In the genomic region with DNA sequence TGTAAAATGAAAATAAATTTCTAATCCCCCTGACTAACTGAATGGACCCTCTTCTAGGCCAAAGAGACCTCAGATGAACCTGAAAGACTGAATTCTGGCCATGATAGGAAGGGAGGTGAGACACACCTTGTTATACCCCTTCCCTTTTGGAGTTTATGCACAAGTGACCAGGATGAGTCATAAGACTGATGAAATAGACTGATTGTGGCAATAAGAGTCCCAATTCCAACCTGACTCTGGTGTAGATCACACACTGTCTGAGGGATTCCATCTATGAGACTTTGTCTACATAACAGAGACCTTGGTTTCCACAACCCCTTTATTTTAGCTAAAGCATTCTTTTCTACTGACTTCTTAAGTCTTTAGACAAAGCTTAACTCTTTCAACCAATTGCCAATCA, we compare ENCODE assay signal across 21 cellular contexts. TPM values are rescaled to one million over a fixed set of nuclear protein-coding genes. Genes with fewer than 3 reads are reported as not detected.
DNase-seq lines count a peak whose midpoint lies in the region; ATAC-seq, FAIRE-seq and TF ChIP-seq lines count a peak whose summit lies in the region.
"Had no signal": no experiment of that assay in that cellular context is flagged by ENCODE, and none has a peak within 500 bp of the region (broad histone marks: within the 10 kb centered on the region; RNA-seq: fewer than 3 reads in every experiment).

No MANE protein-coding gene starts in this region.

- no peaks in the 10 kb centered on the region for H3K36me3 Mint-ChIP-seq in MCF 10A (ENCODE audit: insufficient read depth, unreplicated experiment)
- no peaks in the 10 kb centered on the region for H3K36me3 Mint-ChIP-seq in T-helper 2 cell treated with Interferon-gamma antibody and Interleukin-4, amounts not matched to agents 5 μg/mL and 100 μg/mL, for 36 hours (ENCODE audit: low read depth)
- H3K36me3 Mint-ChIP-seq: CD4-positive, CD25-positive, alpha-beta regulatory T cell; CD8-positive, alpha-beta memory T cell had no signal

- no peak overlapping the region for H3K4me3 ChIP-seq in breast epithelium
- H3K4me3 ChIP-seq in K562, result no peak overlapping the region
- H3K4me3 ChIP-seq: GM23248, HAP-1 had no signal

- H3K9ac ChIP-seq in K562 (ENCODE audit: insufficient read depth in 1 of 2, low read depth in 2 of 2, low read length in 2 of 2), result no peak overlapping the region
- H3K9ac ChIP-seq: GM23248 had no signal

- H3K4me1 Mint-ChIP-seq in MCF 10A (ENCODE audit: insufficient read depth, unreplicated experiment), result peaks cover 10% of the 10 kb centered on the region
- no peaks in the 10 kb centered on the region for H3K4me1 Mint-ChIP-seq in T-helper 2 cell treated with Interferon-gamma antibody and Interleukin-4, amounts not matched to agents 5 μg/mL and 100 μg/mL, for 36 hours (ENCODE audit: low read depth)
- H3K4me1 Mint-ChIP-seq: CD4-positive, CD25-positive, alpha-beta regulatory T cell; CD8-positive, alpha-beta memory T cell had no signal

- H3K79me2 ChIP-seq in K562 (ENCODE audit: control insufficient read depth, insufficient read depth, low read length), result no peaks in the 10 kb centered on the region

- CTCF ChIA-PET in MCF 10A (lab: Yijun Ruan, JAX), result interaction anchor here (0.5 to 9.9 kb wide), 7 partner anchors 12 to 200 kb away, joined by 3 to 92 read pairs (median 3); no protein-coding TSS in a partner anchor
- CTCF ChIA-PET in K562 (lab: Yijun Ruan, JAX; ENCODE audit: low intra/inter-chr PET ratio), result no interaction called here

- TF ChIP-seq EP300 in K562 (IDR thresholded peaks at IDR 0.05; ENCODE audit: low read length), result no peak

- H3K27me3 ChIP-seq in breast epithelium (no peaks in the 10 kb centered on the region), K562 (ENCODE audit: control insufficient read depth in 2 of 2, insufficient read depth in 2 of 2, low read length in 2 of 2) (no peaks in the 10 kb centered on the region)
- H3K27me3 ChIP-seq: BE2C had no signal

- POLR2A ChIA-PET in MCF 10A (lab: Yijun Ruan, JAX), result no interaction called here
- POLR2A ChIA-PET in K562 (lab: Yijun Ruan, JAX), result interaction anchor here (0.7 kb wide), 1 partner anchor 950 kb away, joined by 3 read pairs; no protein-coding TSS in a partner anchor

- no peaks in the 10 kb centered on the region for H3K36me3 ChIP-seq in breast epithelium
- no peaks in the 10 kb centered on the region for H3K36me3 ChIP-seq in K562 (ENCODE audit: control insufficient read depth, insufficient read depth, low read length)
- H3K36me3 ChIP-seq: BE2C, HAP-1 had no signal

- no peak for TF ChIP-seq CTCF in MCF 10A (IDR thresholded peaks at IDR 0.05; ENCODE audit: unreplicated experiment)
- TF ChIP-seq CTCF in breast epithelium (IDR thresholded peaks at IDR 0.05), result no peak
- TF ChIP-seq CTCF in K562 (IDR thresholded peaks at IDR 0.05 in 2 of 3, conservative IDR thresholded peaks at IDR 0.05 in 1 of 3; ENCODE audit: insufficient read depth in 2 of 3, low read depth in 1 of 3, low read length in 3 of 3), result no peak

- BruUV-seq in MCF 10A (replicated peaks; lab: Mats Ljungman, UMichigan), result no TSS peak
- BruUV-seq in K562 (replicated peaks; lab: Mats Ljungman, UMichigan), result no TSS peak

- no peaks in the 10 kb centered on the region for H3K9me1 ChIP-seq in K562 (ENCODE audit: control insufficient read depth, insufficient read depth, low read length)

- in situ Hi-C loops in K562 (cut with MboI), result no loop called here

- FAIRE-seq in K562 (lab: Jason Lieb, UNC), result no peak
- FAIRE-seq: G401.6, GM12891, GM19239 had no signal

- peak; percentile 41 for DNase-seq in MCF 10A (ENCODE audit: unreplicated experiment)
- DNase-seq in breast epithelium (ENCODE audit: low spot score in 2 of 2), result no peak
- DNase-seq in OCI-M1 (lab: John Stamatoyannopoulos, UW), result peak; percentile 62
- no peak for DNase-seq in K562 (ENCODE audit: extremely low read depth in 1 of 4, low spot score in 3 of 4)
- DNase-seq in T-helper 2 cell treated with Interferon-gamma antibody and Interleukin-4, amounts not matched to agents 5 μg/mL and 100 μg/mL, for 36 hours (ENCODE audit: low spot score), result no peak
- no peak for DNase-seq in DMS53 treated with DMSO at 0.1 percent for 48 hours (lab: John Stamatoyannopoulos, UW; ENCODE audit: unreplicated experiment)
- DNase-seq: BE2C; C1 segment of cervical spinal cord; CD4-positive, CD25-positive, alpha-beta regulatory T cell; CD8-positive, alpha-beta memory T cell; COR-L47; DMS 273 treated with DMSO at 0.1 percent for 48 hours; DMS53; GM23248 had no signal

- TF ChIP-seq POLR2A in breast epithelium (IDR thresholded peaks at IDR 0.05) (no peak), K562 (conservative IDR thresholded peaks at IDR 0.05) (no peak)

- H3K9me3 ChIP-seq in breast epithelium (no peaks in the 10 kb centered on the region), K562 (replicated peaks; ENCODE audit: control insufficient read depth, insufficient read depth, low read depth, low read length) (no peaks in the 10 kb centered on the region)
- H3K9me3 ChIP-seq: BE2C, HAP-1 had no signal

- H3K4me1 ChIP-seq in breast epithelium (no peaks in the 10 kb centered on the region), K562 (replicated peaks in 1 of 2; ENCODE audit: control insufficient read depth in 2 of 2, insufficient read depth in 2 of 2, low read length in 2 of 2) (no peaks in the 10 kb centered on the region)
- H3K4me1 ChIP-seq: BE2C, HAP-1 had no signal

- no peak overlapping the region for H3K4me3 Mint-ChIP-seq in MCF 10A (ENCODE audit: unreplicated experiment)
- H3K4me3 Mint-ChIP-seq in T-helper 2 cell treated with Interferon-gamma antibody and Interleukin-4, amounts not matched to agents 5 μg/mL and 100 μg/mL, for 36 hours, result no peak overlapping the region
- H3K4me3 Mint-ChIP-seq: CD4-positive, CD25-positive, alpha-beta regulatory T cell; CD8-positive, alpha-beta memory T cell had no signal

- H3K9me3 Mint-ChIP-seq in MCF 10A (ENCODE audit: unreplicated experiment), result peaks cover 23% of the 10 kb centered on the region
- peaks cover 10% of the 10 kb centered on the region for H3K9me3 Mint-ChIP-seq in T-helper 2 cell treated with Interferon-gamma antibody and Interleukin-4, amounts not matched to agents 5 μg/mL and 100 μg/mL, for 36 hours

- H3K27ac ChIP-seq in breast epithelium (no peak overlapping the region), K562 (ENCODE audit: extremely low read depth, low read depth, low read length) (no peak overlapping the region)
- H3K27ac ChIP-seq: GM23248 had no signal

- no peak overlapping the region for H3K4me2 ChIP-seq in K562 (ENCODE audit: insufficient read depth, low read length)

- intact Hi-C loops in MCF 10A (cut with micrococcal nuclease) (no loop called here), breast epithelium (cut with DNase I; ENCODE audit: low total_unique reads) (no loop called here), K562 (cut with micrococcal nuclease) (loop anchor here (5.0 kb wide), 1 partner anchor 202 kb away; no protein-coding TSS in a partner anchor)

- H3K27ac Mint-ChIP-seq in MCF 10A (ENCODE audit: low read depth, unreplicated experiment), result no peak overlapping the region
- no peak overlapping the region for H3K27ac Mint-ChIP-seq in T-helper 2 cell treated with Interferon-gamma antibody and Interleukin-4, amounts not matched to agents 5 μg/mL and 100 μg/mL, for 36 hours
- H3K27ac Mint-ChIP-seq: CD4-positive, CD25-positive, alpha-beta regulatory T cell; CD8-positive, alpha-beta memory T cell had no signal

- TF ChIP-seq RAD21 in K562 (CRISPR knock-in tag; conservative IDR thresholded peaks at IDR 0.05 in 1 of 2, IDR thresholded peaks at IDR 0.05 in 1 of 2), result no peak

- H4K20me1 ChIP-seq in K562 (replicated peaks; ENCODE audit: control insufficient read depth, insufficient read depth, low read length), result no peaks in the 10 kb centered on the region

- H2AFZ ChIP-seq in K562 (ENCODE audit: low read depth, low read length), result no peak overlapping the region
- H2AFZ ChIP-seq: GM23248 had no signal

- no peak for ATAC-seq in K562
- ATAC-seq in GM21367 (IDR thresholded peaks at IDR 0.05; ENCODE audit: unreplicated experiment), result no peak

- H3K27me3 Mint-ChIP-seq in MCF 10A (ENCODE audit: insufficient read depth, unreplicated experiment), result no peaks in the 10 kb centered on the region
- peaks cover 2% of the 10 kb centered on the region for H3K27me3 Mint-ChIP-seq in T-helper 2 cell treated with Interferon-gamma antibody and Interleukin-4, amounts not matched to agents 5 μg/mL and 100 μg/mL, for 36 hours (ENCODE audit: low read depth)

RNA-seq across cellular contexts. Expression of a gene that starts 13.5 kb away (rescaled TPM):
- total RNA-seq in MCF 10A (2022) (not detected in 2 replicates), breast epithelium (not detected), K562 (2014; rRNA removed) (not detected in 2 replicates), K562 (2014; rRNA removed; fragmentation: Illumina TruSeq; extraction: Trizol) (not detected in 2 replicates), K562 (2015; rRNA removed; fragmentation: Illumina TruSeq; extraction: Trizol) (not detected in 2 replicates), K562 (2021) (not detected in 2 replicates)
- total RNA-seq in K562 (2011; cell fraction: chromatin; rRNA removed; ENCODE audit: low replicate concordance), result not detected in 2 replicates
- not detected in 2 replicates for total RNA-seq in K562 (2011; cell fraction: nucleolus; rRNA removed)
- total RNA-seq in K562 (2011; cell fraction: nucleoplasm; rRNA removed), result not detected in 2 replicates
- polyA plus RNA-seq in K562 (2011; rRNA removed) (not detected in 2 replicates), K562 (2014; fragmentation: Illumina TruSeq; extraction: Trizol) (not detected in 2 replicates), K562 (2014; fragmentation: Nextera tagmentation; extraction: Ambion mirVana) (not detected), K562 (2014; rRNA removed) (not detected in 2 replicates)
- polyA plus RNA-seq in K562 (2011; cell fraction: cytosol; rRNA removed), result not detected in 2 replicates
- polyA plus RNA-seq in K562 (2011; cell fraction: nucleus; rRNA removed), result not detected in 2 replicates
- polyA plus RNA-seq in K562 (2012), result not detected in 2 replicates
- not detected in 2 replicates for polyA minus RNA-seq in K562 (2011; rRNA and poly(A)+ RNA removed)
- polyA minus RNA-seq in K562 (2011; cell fraction: cytosol; rRNA and poly(A)+ RNA removed), result not detected in 2 replicates
- not detected in 2 replicates for polyA minus RNA-seq in K562 (2011; cell fraction: nucleus; rRNA and poly(A)+ RNA removed)
- total RNA-seq: A172; CD4-positive, CD25-positive, alpha-beta regulatory T cell; CD8-positive, alpha-beta memory T cell; GM23248; H4 had no signal
- polyA plus RNA-seq: CD4-positive, CD25-positive, alpha-beta regulatory T cell; CD8-positive, alpha-beta memory T cell; GM23248 had no signal

RNA-seq across cellular contexts. Expression of a gene that starts 25.7 kb away (rescaled TPM):
- not detected in 2 replicates for total RNA-seq in MCF 10A (2022)
- 1 to 10 TPM in 1 of 3 donors, under 1 TPM in 1, not detected in 1; 0.15 to 1.3 TPM for total RNA-seq in breast epithelium
- not detected in 2 replicates for total RNA-seq in K562 (2011; cell fraction: chromatin; rRNA removed; ENCODE audit: low replicate concordance)
- total RNA-seq in K562 (2011; cell fraction: nucleolus; rRNA removed), result not detected in 2 replicates
- not detected in 2 replicates for total RNA-seq in K562 (2011; cell fraction: nucleoplasm; rRNA removed)
- total RNA-seq in K562 (2014; rRNA removed), result not detected in 2 replicates
- total RNA-seq in K562 (2014; rRNA removed; fragmentation: Illumina TruSeq; extraction: Trizol), result not detected in 2 replicates
- total RNA-seq in K562 (2015; rRNA removed; fragmentation: Illumina TruSeq; extraction: Trizol), result not detected in 2 replicates
- total RNA-seq in K562 (2021), result not detected in 2 replicates
- polyA plus RNA-seq in K562 (2011; rRNA removed), result 0.01 TPM in 1 of 2 replicates, not detected in the other
- not detected in 2 replicates for polyA plus RNA-seq in K562 (2011; cell fraction: cytosol; rRNA removed)
- polyA plus RNA-seq in K562 (2011; cell fraction: nucleus; rRNA removed), result not detected in 2 replicates
- polyA plus RNA-seq in K562 (2012), result 0.21 TPM in 1 of 2 replicates, not detected in the other
- polyA plus RNA-seq in K562 (2014; fragmentation: Illumina TruSeq; extraction: Trizol), result not detected in 2 replicates
- polyA plus RNA-seq in K562 (2014; fragmentation: Nextera tagmentation; extraction: Ambion mirVana), result not detected
- polyA plus RNA-seq in K562 (2014; rRNA removed), result not detected in 2 replicates
- not detected in 2 replicates for polyA minus RNA-seq in K562 (2011; rRNA and poly(A)+ RNA removed)
- not detected in 2 replicates for polyA minus RNA-seq in K562 (2011; cell fraction: cytosol; rRNA and poly(A)+ RNA removed)
- not detected in 2 replicates for polyA minus RNA-seq in K562 (2011; cell fraction: nucleus; rRNA and poly(A)+ RNA removed)
- total RNA-seq: A172, GM23248 had no signal
- polyA plus RNA-seq: CD4-positive, CD25-positive, alpha-beta regulatory T cell; CD8-positive, alpha-beta memory T cell; GM23248 had no signal

RNA-seq across cellular contexts. Expression of a gene that starts 30.7 kb away (rescaled TPM):
- not detected in 2 replicates for total RNA-seq in MCF 10A (2022)
- total RNA-seq in breast epithelium, result not detected
- total RNA-seq in K562 (2011; cell fraction: chromatin; rRNA removed; ENCODE audit: low replicate concordance), result not detected in 2 replicates
- total RNA-seq in K562 (2011; cell fraction: nucleolus; rRNA removed), result not detected in 2 replicates
- total RNA-seq in K562 (2011; cell fraction: nucleoplasm; rRNA removed), result not detected in 2 replicates
- not detected in 2 replicates for total RNA-seq in K562 (2014; rRNA removed)
- not detected in 2 replicates for total RNA-seq in K562 (2014; rRNA removed; fragmentation: Illumina TruSeq; extraction: Trizol)
- not detected in 2 replicates for total RNA-seq in K562 (2015; rRNA removed; fragmentation: Illumina TruSeq; extraction: Trizol)
- not detected in 2 replicates for total RNA-seq in K562 (2021)
- not detected in 2 replicates for polyA plus RNA-seq in K562 (2011; rRNA removed)
- not detected in 2 replicates for polyA plus RNA-seq in K562 (2011; cell fraction: cytosol; rRNA removed)
- polyA plus RNA-seq in K562 (2011; cell fraction: nucleus; rRNA removed), result not detected in 2 replicates
- polyA plus RNA-seq in K562 (2012), result not detected in 2 replicates
- not detected in 2 replicates for polyA plus RNA-seq in K562 (2014; fragmentation: Illumina TruSeq; extraction: Trizol)
- polyA plus RNA-seq in K562 (2014; fragmentation: Nextera tagmentation; extraction: Ambion mirVana), result not detected
- polyA plus RNA-seq in K562 (2014; rRNA removed), result not detected in 2 replicates
- not detected in 2 replicates for polyA minus RNA-seq in K562 (2011; rRNA and poly(A)+ RNA removed)
- not detected in 2 replicates for polyA minus RNA-seq in K562 (2011; cell fraction: cytosol; rRNA and poly(A)+ RNA removed)
- polyA minus RNA-seq in K562 (2011; cell fraction: nucleus; rRNA and poly(A)+ RNA removed), result not detected in 2 replicates
- total RNA-seq: A172; CD4-positive, CD25-positive, alpha-beta regulatory T cell; CD8-positive, alpha-beta memory T cell; GM23248; H4 had no signal
- polyA plus RNA-seq: CD4-positive, CD25-positive, alpha-beta regulatory T cell; CD8-positive, alpha-beta memory T cell; GM23248 had no signal

RNA-seq across cellular contexts. Expression of a gene that starts 38.4 kb away (rescaled TPM):
- total RNA-seq in MCF 10A (2022), result not detected in 2 replicates
- total RNA-seq in breast epithelium, result not detected
- total RNA-seq in K562 (2011; cell fraction: chromatin; rRNA removed; ENCODE audit: low replicate concordance), result 0.25 TPM in 1 of 2 replicates, not detected in the other
- total RNA-seq in K562 (2011; cell fraction: nucleolus; rRNA removed), result under 0.01 TPM in 1 of 2 replicates, not detected in the other
- 0.07 and 0.15 TPM in 2 replicates for total RNA-seq in K562 (2011; cell fraction: nucleoplasm; rRNA removed)
- total RNA-seq in K562 (2014; rRNA removed), result 0.04 TPM in 1 of 2 replicates, not detected in the other
- not detected in 2 replicates for total RNA-seq in K562 (2014; rRNA removed; fragmentation: Illumina TruSeq; extraction: Trizol)
- total RNA-seq in K562 (2015; rRNA removed; fragmentation: Illumina TruSeq; extraction: Trizol), result 0.04 TPM in 2 replicates
- 0.02 TPM in 1 of 2 replicates, not detected in the other for total RNA-seq in K562 (2021)
- 0.01 and 0.03 TPM in 2 replicates for polyA plus RNA-seq in K562 (2011; rRNA removed)
- under 0.01 and 0.01 TPM in 2 replicates for polyA plus RNA-seq in K562 (2011; cell fraction: cytosol; rRNA removed)
- 0.03 and 0.06 TPM in 2 replicates for polyA plus RNA-seq in K562 (2011; cell fraction: nucleus; rRNA removed)
- 0.05 and 0.11 TPM in 2 replicates for polyA plus RNA-seq in K562 (2012)
- polyA plus RNA-seq in K562 (2014; fragmentation: Illumina TruSeq; extraction: Trizol), result 0.03 TPM in 1 of 2 replicates, not detected in the other
- polyA plus RNA-seq in K562 (2014; fragmentation: Nextera tagmentation; extraction: Ambion mirVana), result under 1 TPM in 1 of 2 experiments, not detected in 1; under 0.01 TPM
- polyA plus RNA-seq in K562 (2014; rRNA removed), result 0.05 TPM in 1 of 2 replicates, not detected in the other
- polyA minus RNA-seq in K562 (2011; rRNA and poly(A)+ RNA removed), result 0.04 and 0.06 TPM in 2 replicates
- polyA minus RNA-seq in K562 (2011; cell fraction: cytosol; rRNA and poly(A)+ RNA removed), result not detected in 2 replicates
- polyA minus RNA-seq in K562 (2011; cell fraction: nucleus; rRNA and poly(A)+ RNA removed), result 0.11 TPM in 1 of 2 replicates, not detected in the other
- total RNA-seq: A172; CD4-positive, CD25-positive, alpha-beta regulatory T cell; CD8-positive, alpha-beta memory T cell; H4 had no signal
- polyA plus RNA-seq: CD4-positive, CD25-positive, alpha-beta regulatory T cell; CD8-positive, alpha-beta memory T cell; GM23248 had no signal

Comparison
In these comparisons a context has a peak if more than half of its experiments do, and no peak if none do; other contexts are left out.
1. DNase-seq: peak in MCF 10A (single experiment) and OCI-M1 (single experiment); none in breast epithelium (0 of 2), K562 (0 of 4), T-helper 2 cell treated with Interferon-gamma antibody and Interleukin-4, amounts not matched to agents 5 μg/mL and 100 μg/mL, for 36 hours (single experiment) and DMS53 treated with DMSO at 0.1 percent for 48 hours (single experiment).